Comparison of ENCODE assay signal across 9 cellular contexts in the genomic region with DNA sequence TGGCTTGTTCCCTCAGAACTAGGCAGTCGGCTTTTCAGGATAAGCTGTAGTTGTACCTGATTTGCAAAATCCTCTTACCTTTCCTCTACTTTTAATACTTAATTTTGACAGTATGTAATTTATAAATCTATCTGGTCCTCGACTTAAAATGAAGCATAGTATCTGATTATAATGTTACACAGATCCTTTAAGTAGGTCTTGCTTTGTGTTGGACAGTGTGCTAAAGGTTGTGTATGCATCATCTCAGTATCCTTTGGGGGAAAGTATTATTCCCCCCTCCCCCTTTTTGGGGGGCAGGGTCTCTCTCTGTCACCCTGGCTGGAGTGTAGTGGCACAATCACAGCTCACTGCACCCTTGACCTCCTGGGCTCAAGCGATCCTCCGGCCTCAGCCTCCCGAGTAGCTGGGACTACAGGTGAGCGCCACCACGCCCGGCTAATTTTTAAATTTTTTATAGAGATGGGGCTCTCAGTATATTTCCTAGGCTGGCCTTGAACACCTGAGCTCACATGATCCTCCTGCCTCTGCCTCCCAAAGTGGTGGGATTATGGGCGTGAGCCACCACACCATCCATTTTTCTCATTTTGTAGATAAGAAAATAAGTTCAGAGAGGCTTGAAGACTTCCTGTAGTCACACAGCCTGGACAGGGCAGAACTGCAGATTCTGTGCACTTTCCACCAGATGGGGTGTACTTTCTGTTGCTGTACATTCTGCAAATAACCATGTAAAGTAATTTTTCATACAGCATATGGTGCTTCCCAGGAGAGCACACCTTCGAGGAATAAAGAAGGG. TPM values are rescaled to one million over a fixed set of nuclear protein-coding genes. Genes with fewer than 3 reads are reported as not detected.
DNase-seq lines count a peak whose midpoint lies in the region; ATAC-seq and TF ChIP-seq lines count a peak whose summit lies in the region.
"Had no signal": no experiment of that assay in that cellular context is flagged by ENCODE, and none has a peak within 500 bp of the region (broad histone marks: within the 10 kb centered on the region; RNA-seq: fewer than 3 reads in every experiment).

No MANE protein-coding gene starts in this region.

- peak overlapping the region; percentile 44 for H2AFZ ChIP-seq in osteoblast (ENCODE audit: low read length)

- H4K20me1 ChIP-seq in osteoblast (ENCODE audit: insufficient read depth, low read length), result peaks cover 23% of the 10 kb centered on the region

- peaks cover 34% of the 10 kb centered on the region for H3K79me2 ChIP-seq in osteoblast (ENCODE audit: insufficient read depth, low read length)

- intact Hi-C loops in Caco-2 (cut with micrococcal nuclease; ENCODE audit: unreplicated experiment) (loop anchor here (1.0 to 5.0 kb wide), 3 partner anchors 65 to 521 kb away; a partner anchor contains a TSS), dorsolateral prefrontal cortex (cut with DNase I) (loop anchor here (2.0 to 5.0 kb wide), 5 partner anchors 36 to 141 kb away; a partner anchor contains a TSS)

- CTCF ChIA-PET in Caco-2 (lab: Charles Lee), result interaction anchor here (0.6 to 1.2 kb wide), 3 partner anchors 14 to 647 kb away, joined by 3 to 6 read pairs (median 4); no protein-coding TSS in a partner anchor
- CTCF ChIA-PET in GM10248 (lab: Yijun Ruan, JAX), result interaction anchor here (2.2 to 9.0 kb wide), 3 partner anchors 13 to 130 kb away, joined by 5 to 86 read pairs (median 9); a partner anchor contains a TSS

- peak overlapping the region; percentile 96 for H3K27ac Mint-ChIP-seq in Caco-2 (ENCODE audit: unreplicated experiment)

- H3K9me3 Mint-ChIP-seq in Caco-2 (ENCODE audit: unreplicated experiment), result no peaks in the 10 kb centered on the region

- H3K4me3 Mint-ChIP-seq in Caco-2 (ENCODE audit: unreplicated experiment), result peak overlapping the region; percentile 90

- no peak for DNase-seq in Caco-2
- DNase-seq in dorsolateral prefrontal cortex, result no peak
- no peak for DNase-seq in osteoblast (ENCODE audit: insufficient read length, low spot score, missing footprints)
- no peak for DNase-seq in NK-92 treated with Interleukin-12 subunit alpha and Interleukin-12 subunit beta, amount 100 ng/mL, for 24 hours (lab: John Stamatoyannopoulos, UW)
- no peak for DNase-seq in dermis blood vessel endothelial cell
- no peak for DNase-seq in GM10248 (ENCODE audit: extremely low spot score)

- peaks cover 3% of the 10 kb centered on the region for H3K27me3 Mint-ChIP-seq in Caco-2 (ENCODE audit: insufficient read depth, unreplicated experiment)

- H3K4me3 ChIP-seq in Caco-2 (ENCODE audit: low read depth, low read length) (peak overlapping the region; percentile 8; the same call in 1 of the 2 replicates), dorsolateral prefrontal cortex (peak overlapping the region in 58 of 59 donors; percentile 8 to 100 (median 86)), osteoblast (ENCODE audit: insufficient read depth, low read length) (peak overlapping the region; percentile 95)

- BruUV-seq in Caco-2 (replicated peaks; lab: Mats Ljungman, UMichigan), result TSS peak; percentile 65

- peaks cover 8% of the 10 kb centered on the region for H3K4me1 Mint-ChIP-seq in Caco-2 (ENCODE audit: low read depth, unreplicated experiment)

- POLR2A ChIA-PET in Caco-2 (lab: Charles Lee) (interaction anchor here (0.6 kb wide), 4 partner anchors 43 to 1006 kb away, joined by 4 to 10 read pairs (median 6); no protein-coding TSS in a partner anchor), GM10248 (lab: Yijun Ruan, JAX) (interaction anchor here (0.6 to 2.7 kb wide), 5 partner anchors 10 to 508 kb away, joined by 3 to 14 read pairs (median 6); a partner anchor contains a TSS)

- peak overlapping the region; percentile 95 for H3K4me2 ChIP-seq in osteoblast (ENCODE audit: insufficient read depth, low read length)

- no peak for TF ChIP-seq CTCF in Caco-2 (IDR thresholded peaks at IDR 0.05; ENCODE audit: insufficient read depth in 1 of 2, low read depth in 1 of 2, low read length in 1 of 2, severe bottlenecking in 1 of 2, unreplicated experiment in 1 of 2)
- TF ChIP-seq CTCF in dorsolateral prefrontal cortex (IDR thresholded peaks at IDR 0.05 in 54 of 56, conservative IDR thresholded peaks at IDR 0.05 in 2 of 56; ENCODE audit: low read depth in 1 of 56, partially characterized antibody in 56 of 56), result no peak
- TF ChIP-seq CTCF in osteoblast (IDR thresholded peaks at IDR 0.05; ENCODE audit: extremely low read depth, low read depth, low read length), result no peak
- TF ChIP-seq CTCF in GM10248 (IDR thresholded peaks at IDR 0.05; ENCODE audit: control extremely low read depth, extremely low read depth, low read depth, missing control alignments), result no peak

- 0 out of 2 replicates have a peak, but pooled peaks cover 5% of the 10 kb centered on the region for H3K4me1 ChIP-seq in Caco-2
- peaks cover 27% of the 10 kb centered on the region for H3K4me1 ChIP-seq in osteoblast (ENCODE audit: insufficient read depth, low read length)

- H3K36me3 ChIP-seq in Caco-2 (ENCODE audit: control insufficient read depth, insufficient read depth, low read length) (no peaks in the 10 kb centered on the region), KOPT-K1 (ENCODE audit: insufficient read depth, low read length) (peaks cover 22% of the 10 kb centered on the region), osteoblast (ENCODE audit: insufficient read depth, low read length) (no peaks in the 10 kb centered on the region)
- H3K36me3 ChIP-seq: pancreas had no signal

- H3K27me3 ChIP-seq in Caco-2 (replicated peaks; ENCODE audit: control insufficient read depth, insufficient read depth, low read length), result no peaks in the 10 kb centered on the region
- H3K27me3 ChIP-seq in dorsolateral prefrontal cortex, result no peaks in the 10 kb centered on the region
- no peaks in the 10 kb centered on the region for H3K27me3 ChIP-seq in osteoblast (ENCODE audit: insufficient read depth, low read length)
- H3K27me3 ChIP-seq: pancreas had no signal

- 0 out of 2 replicates have a peak, but pooled peaks cover 2% of the 10 kb centered on the region for H3K9me3 ChIP-seq in Caco-2
- H3K9me3 ChIP-seq in KOPT-K1 (ENCODE audit: insufficient read depth, low read length, poor library complexity, severe bottlenecking), result no peaks in the 10 kb centered on the region
- H3K9me3 ChIP-seq in osteoblast (ENCODE audit: low read depth, low read length), result no peaks in the 10 kb centered on the region
- H3K9me3 ChIP-seq: pancreas had no signal

- no peak for ATAC-seq in HG02973 (IDR thresholded peaks at IDR 0.05; ENCODE audit: unreplicated experiment)

- peak overlapping the region; percentile 91 for H3K27ac ChIP-seq in KOPT-K1 (ENCODE audit: low read depth, low read length, poor library complexity, severe bottlenecking)
- H3K27ac ChIP-seq in dorsolateral prefrontal cortex, result peak overlapping the region in 46 of 59 donors; percentile 11 to 93 (median 74)
- H3K27ac ChIP-seq in osteoblast (ENCODE audit: low read depth, low read length), result no peak overlapping the region

- peaks cover 15% of the 10 kb centered on the region for H3K36me3 Mint-ChIP-seq in Caco-2 (ENCODE audit: insufficient read depth, unreplicated experiment)

RNA-seq across cellular contexts. Expression of a gene that starts 0.8 kb away (rescaled TPM):
- total RNA-seq in Caco-2 (2022) (20.5 TPM in 2 replicates), dorsolateral prefrontal cortex (10 to 100 TPM; 29.0 to 51.3 (median 40.7) TPM), osteoblast (27.1 and 32.2 TPM in 2 replicates), dermis blood vessel endothelial cell (50.3 and 66.0 TPM in 2 replicates)

RNA-seq across cellular contexts. Expression of a gene that starts 10.3 kb away (rescaled TPM):
- total RNA-seq in Caco-2 (2022), result 2.4 and 2.5 TPM in 2 replicates
- 10 to 100 TPM in 15 of 120 experiments, 1 to 10 TPM in 105; 2.7 to 15.3 (median 6.8) TPM for total RNA-seq in dorsolateral prefrontal cortex
- total RNA-seq in osteoblast, result 29.3 and 33.0 TPM in 2 replicates
- total RNA-seq in dermis blood vessel endothelial cell, result 2.9 and 4.0 TPM in 2 replicates

Comparison
In these comparisons a context has a peak if more than half of its experiments do, and no peak if none do; other contexts are left out.
1. H3K4me3 ChIP-seq: peak in every context shown above with its lines; median percentile 95 in osteoblast; 86 in dorsolateral prefrontal cortex; 8 in Caco-2.